3 cellular contexts compared by ENCODE assay signal in genomic region chr22:49992921-49993648, GRCh38.
TF ChIP-seq lines count a peak whose summit lies in the region.

No MANE protein-coding gene starts in this region.

TF ChIP-seq in IMR-90, 13 proteins besides CTCF, POLR2A, EP300 and RAD21:
- TF ChIP-seq FOS (IDR thresholded peaks at IDR 0.05; ENCODE audit: low read depth, low read length) (no peak), MAZ (IDR thresholded peaks at IDR 0.05; ENCODE audit: borderline replicate concordance, low read depth, low read length) (peak; percentile 57; the same call in 1 of the 2 replicates), SMC3 (IDR thresholded peaks at IDR 0.05; ENCODE audit: low read depth, low read length) (peak; percentile 64)
TF ChIP-seq in IMR-90: peak in this region for 2.

TF ChIP-seq in WTC11, 78 proteins besides CTCF, POLR2A, EP300 and RAD21:
- no peak for TF ChIP-seq ZBTB43 (CRISPR knock-in tag; IDR thresholded peaks at IDR 0.05)
- TF ChIP-seq IRF1 (CRISPR knock-in tag; IDR thresholded peaks at IDR 0.05), result no peak
- no peak for TF ChIP-seq PRRX2 (CRISPR knock-in tag; IDR thresholded peaks at IDR 0.05)
- TF ChIP-seq NFE2L1 (CRISPR knock-in tag; IDR thresholded peaks at IDR 0.05), result no peak
- TF ChIP-seq E2F1 (CRISPR knock-in tag; IDR thresholded peaks at IDR 0.05), result no peak
- 0 out of 2 replicates have a peak, but pooled peaks have one; percentile 34 for TF ChIP-seq ARID4B (CRISPR knock-in tag; IDR thresholded peaks at IDR 0.05; ENCODE audit: borderline replicate concordance)
- no peak for TF ChIP-seq ZNF671 (CRISPR knock-in tag; IDR thresholded peaks at IDR 0.05)
- no peak for TF ChIP-seq MYBL2 (CRISPR knock-in tag; IDR thresholded peaks at IDR 0.05)

TF ChIP-seq in HepG2, 621 proteins besides CTCF, POLR2A, EP300 and RAD21 (continues in another document):
- TF ChIP-seq ZNF512 (CRISPR knock-in tag; IDR thresholded peaks at IDR 0.05) (no peak), GABPA (IDR thresholded peaks at IDR 0.05; ENCODE audit: low read depth, low read length) (no peak), GABPA (CRISPR knock-in tag; IDR thresholded peaks at IDR 0.05; ENCODE audit: low read depth) (no peak), KDM2A (CRISPR knock-in tag; IDR thresholded peaks at IDR 0.05; ENCODE audit: borderline replicate concordance, low read depth) (peak; percentile 82; the same call in 1 of the 2 replicates), THRA (CRISPR knock-in tag; IDR thresholded peaks at IDR 0.05; ENCODE audit: borderline replicate concordance) (no peak), HBP1 (CRISPR knock-in tag; IDR thresholded peaks at IDR 0.05; ENCODE audit: low read depth) (0 out of 2 replicates have a peak, but pooled peaks have one; percentile 42), HNF1B (CRISPR knock-in tag; IDR thresholded peaks at IDR 0.05) (0 out of 2 replicates have a peak, but pooled peaks have one; percentile 16), DNMT1 (CRISPR knock-in tag; IDR thresholded peaks at IDR 0.05) (no peak), DRAP1 (CRISPR knock-in tag; IDR thresholded peaks at IDR 0.05) (no peak), SNAPC5 (CRISPR knock-in tag; IDR thresholded peaks at IDR 0.05; ENCODE audit: borderline replicate concordance) (no peak), ZNF326 (CRISPR knock-in tag; IDR thresholded peaks at IDR 0.05; ENCODE audit: borderline replicate concordance) (no peak), HNRNPL (IDR thresholded peaks at IDR 0.05; ENCODE audit: low read depth, low read length) (0 out of 2 replicates have a peak, but pooled peaks have one; percentile 36), FOXO4 (CRISPR knock-in tag; conservative IDR thresholded peaks at IDR 0.05) (no peak), ETV5 (CRISPR knock-in tag; IDR thresholded peaks at IDR 0.05; ENCODE audit: borderline replicate concordance) (no peak), ZBTB10 (CRISPR knock-in tag; IDR thresholded peaks at IDR 0.05; ENCODE audit: borderline replicate concordance) (no peak), IRF9 (CRISPR knock-in tag; IDR thresholded peaks at IDR 0.05; ENCODE audit: borderline replicate concordance) (no peak), ZSCAN22 (CRISPR knock-in tag; IDR thresholded peaks at IDR 0.05) (no peak), SRSF9 (IDR thresholded peaks at IDR 0.05; ENCODE audit: borderline replicate concordance, insufficient read depth, low read depth, low read length, poor library complexity, severe bottlenecking) (no peak), ZSCAN21 (CRISPR knock-in tag; IDR thresholded peaks at IDR 0.05; ENCODE audit: borderline replicate concordance) (0 out of 2 replicates have a peak, but pooled peaks have one; percentile 28), ZBTB21 (CRISPR knock-in tag; IDR thresholded peaks at IDR 0.05) (no peak), ZBTB26 (CRISPR knock-in tag; IDR thresholded peaks at IDR 0.05; ENCODE audit: borderline replicate concordance) (peak; percentile 28; the same call in 1 of the 2 replicates), ZNF574 (CRISPR knock-in tag; IDR thresholded peaks at IDR 0.05) (peak; percentile 57; the same call in 1 of the 2 replicates), NFE2L1 (CRISPR knock-in tag; IDR thresholded peaks at IDR 0.05; ENCODE audit: borderline replicate concordance) (no peak), SP2 (CRISPR knock-in tag; IDR thresholded peaks at IDR 0.05) (no peak), PATZ1 (CRISPR knock-in tag; IDR thresholded peaks at IDR 0.05) (0 out of 2 replicates have a peak, but pooled peaks have one; percentile 45), ZNF749 (CRISPR knock-in tag; IDR thresholded peaks at IDR 0.05; ENCODE audit: borderline replicate concordance) (no peak)
